ENCODE assay signal across 1 cellular context in genomic region chr14:55436530-55436929, GRCh38.
TF ChIP-seq lines count a peak whose summit lies in the region.

No MANE protein-coding gene starts in this region.

TF ChIP-seq in HCT116, 20 proteins besides CTCF, POLR2A, EP300 and RAD21 (continued from another document):
- TF ChIP-seq, protein P1, sequence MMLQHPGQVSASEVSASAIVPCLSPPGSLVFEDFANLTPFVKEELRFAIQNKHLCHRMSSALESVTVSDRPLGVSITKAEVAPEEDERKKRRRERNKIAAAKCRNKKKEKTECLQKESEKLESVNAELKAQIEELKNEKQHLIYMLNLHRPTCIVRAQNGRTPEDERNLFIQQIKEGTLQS (IDR thresholded peaks at IDR 0.05) = no peak
- no peak for TF ChIP-seq ZBTB33 (IDR thresholded peaks at IDR 0.05; ENCODE audit: extremely low read depth, insufficient replicate concordance, low read length)
- no peak for TF ChIP-seq EGR1 (IDR thresholded peaks at IDR 0.05; ENCODE audit: low read depth)
- TF ChIP-seq POLR2AphosphoS5 (IDR thresholded peaks at IDR 0.05; ENCODE audit: low read depth, low read length) = no peak
- no peak for TF ChIP-seq ELF1 (IDR thresholded peaks at IDR 0.05; ENCODE audit: borderline replicate concordance, low read depth)
- TF ChIP-seq CEBPB (IDR thresholded peaks at IDR 0.05; ENCODE audit: low read depth) = no peak
- no peak for TF ChIP-seq SIN3A (IDR thresholded peaks at IDR 0.05; ENCODE audit: low read depth)
- no peak for TF ChIP-seq ZNF274 (IDR thresholded peaks at IDR 0.05; ENCODE audit: low read depth, low read length)
- TF ChIP-seq, protein P2, sequence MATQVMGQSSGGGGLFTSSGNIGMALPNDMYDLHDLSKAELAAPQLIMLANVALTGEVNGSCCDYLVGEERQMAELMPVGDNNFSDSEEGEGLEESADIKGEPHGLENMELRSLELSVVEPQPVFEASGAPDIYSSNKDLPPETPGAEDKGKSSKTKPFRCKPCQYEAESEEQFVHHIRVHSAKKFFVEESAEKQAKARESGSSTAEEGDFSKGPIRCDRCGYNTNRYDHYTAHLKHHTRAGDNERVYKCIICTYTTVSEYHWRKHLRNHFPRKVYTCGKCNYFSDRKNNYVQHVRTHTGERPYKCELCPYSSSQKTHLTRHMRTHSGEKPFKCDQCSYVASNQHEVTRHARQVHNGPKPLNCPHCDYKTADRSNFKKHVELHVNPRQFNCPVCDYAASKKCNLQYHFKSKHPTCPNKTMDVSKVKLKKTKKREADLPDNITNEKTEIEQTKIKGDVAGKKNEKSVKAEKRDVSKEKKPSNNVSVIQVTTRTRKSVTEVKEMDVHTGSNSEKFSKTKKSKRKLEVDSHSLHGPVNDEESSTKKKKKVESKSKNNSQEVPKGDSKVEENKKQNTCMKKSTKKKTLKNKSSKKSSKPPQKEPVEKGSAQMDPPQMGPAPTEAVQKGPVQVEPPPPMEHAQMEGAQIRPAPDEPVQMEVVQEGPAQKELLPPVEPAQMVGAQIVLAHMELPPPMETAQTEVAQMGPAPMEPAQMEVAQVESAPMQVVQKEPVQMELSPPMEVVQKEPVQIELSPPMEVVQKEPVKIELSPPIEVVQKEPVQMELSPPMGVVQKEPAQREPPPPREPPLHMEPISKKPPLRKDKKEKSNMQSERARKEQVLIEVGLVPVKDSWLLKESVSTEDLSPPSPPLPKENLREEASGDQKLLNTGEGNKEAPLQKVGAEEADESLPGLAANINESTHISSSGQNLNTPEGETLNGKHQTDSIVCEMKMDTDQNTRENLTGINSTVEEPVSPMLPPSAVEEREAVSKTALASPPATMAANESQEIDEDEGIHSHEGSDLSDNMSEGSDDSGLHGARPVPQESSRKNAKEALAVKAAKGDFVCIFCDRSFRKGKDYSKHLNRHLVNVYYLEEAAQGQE (IDR thresholded peaks at IDR 0.05; ENCODE audit: low read depth) = no peak
- no peak for TF ChIP-seq JUND (IDR thresholded peaks at IDR 0.05)
- TF ChIP-seq FOSL1 (IDR thresholded peaks at IDR 0.05; ENCODE audit: low read depth) = no peak
- TF ChIP-seq SP1 (IDR thresholded peaks at IDR 0.05; ENCODE audit: low read depth) = no peak
- no peak for TF ChIP-seq TCF7L2 (IDR thresholded peaks at IDR 0.05; ENCODE audit: borderline replicate concordance, extremely low read depth, insufficient read depth, insufficient read length)
- TF ChIP-seq, protein P3, sequence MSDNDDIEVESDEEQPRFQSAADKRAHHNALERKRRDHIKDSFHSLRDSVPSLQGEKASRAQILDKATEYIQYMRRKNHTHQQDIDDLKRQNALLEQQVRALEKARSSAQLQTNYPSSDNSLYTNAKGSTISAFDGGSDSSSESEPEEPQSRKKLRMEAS (IDR thresholded peaks at IDR 0.05) = no peak
- no peak for TF ChIP-seq ZFX (IDR thresholded peaks at IDR 0.05)
- TF ChIP-seq CBX3 (IDR thresholded peaks at IDR 0.05; ENCODE audit: low read depth) = no peak
- TF ChIP-seq YY1 (IDR thresholded peaks at IDR 0.05; ENCODE audit: extremely low read depth, insufficient replicate concordance, low read depth, low read length) = no peak
